In genomic region chr22:37069319-37069718, GRCh38 we compare ENCODE assay signal across 18 cellular contexts. TPM values are rescaled to one million over a fixed set of nuclear protein-coding genes. Genes with fewer than 3 reads are reported as not detected.
DNase-seq lines count a peak whose midpoint lies in the region; ATAC-seq and TF ChIP-seq lines count a peak whose summit lies in the region.
"Had no signal": no experiment of that assay in that cellular context is flagged by ENCODE, and none has a peak within 500 bp of the region (broad histone marks: within the 10 kb centered on the region; RNA-seq: fewer than 3 reads in every experiment).

No MANE protein-coding gene starts in this region.

- H3K9ac ChIP-seq in GM23248 (no peak overlapping the region), HUES48 (ENCODE audit: low read depth, low read length) (no peak overlapping the region)

- H3K27ac ChIP-seq in GM23248, result no peak overlapping the region
- H3K27ac ChIP-seq in HUES48 (ENCODE audit: low read depth, low read length), result no peak overlapping the region
- H3K27ac ChIP-seq in PC-9, result no peak overlapping the region
- H3K27ac ChIP-seq: Peyer's patch had no signal

- H3K4me1 ChIP-seq in GM23248 (ENCODE audit: insufficient read depth) (no peaks in the 10 kb centered on the region), HUES48 (ENCODE audit: control insufficient read depth, insufficient read depth, low read length) (peaks cover 4% of the 10 kb centered on the region; the same call in 1 of the 2 replicates), mucosa of descending colon (ENCODE audit: low read depth) (peaks cover 6% of the 10 kb centered on the region), PC-9 (replicated peaks; ENCODE audit: insufficient read depth) (peaks cover 12% of the 10 kb centered on the region)

- no peaks in the 10 kb centered on the region for H3K79me2 ChIP-seq in GM23248 (ENCODE audit: insufficient read depth)
- no peaks in the 10 kb centered on the region for H3K79me2 ChIP-seq in PC-9 (ENCODE audit: low read depth)

- peak; percentile 26 for DNase-seq in GM23248
- no peak for DNase-seq in mucosa of descending colon
- no peak for DNase-seq in PC-9
- DNase-seq: AML-193, COR-L47, DMS153, Kasumi-1, MM.1S, NCI-H1694, NCI-H2107, NCI-H2227 treated with DMSO at 0.1 percent for 48 hours, Peyer's patch, SHP77 had no signal

- H3K36me3 ChIP-seq in GM23248 (ENCODE audit: low read depth) (no peaks in the 10 kb centered on the region), HUES48 (ENCODE audit: control insufficient read depth, insufficient read depth, low read length) (no peaks in the 10 kb centered on the region), mucosa of descending colon (ENCODE audit: low read depth) (no peaks in the 10 kb centered on the region), PC-9 (ENCODE audit: low read depth) (no peaks in the 10 kb centered on the region)
- H3K36me3 ChIP-seq: Peyer's patch had no signal

- H2AFZ ChIP-seq in GM23248, result no peak overlapping the region
- no peak overlapping the region for H2AFZ ChIP-seq in PC-9

- 22% methylated on average over 8 to 9 of the region's 11 CpGs for WGBS in GM23248 (ENCODE audit: low coverage in 1 of 2, low lambda C conversion rate in 2 of 2, missing lambda C conversion rate in 2 of 2), 2 experiments

- CTCF ChIA-PET in PC-9 (lab: Charles Lee), result no interaction called here

- H3K4me3 ChIP-seq in GM23248, result no peak overlapping the region
- peak overlapping the region; percentile 56 for H3K4me3 ChIP-seq in HUES48 (ENCODE audit: low read depth, low read length)
- no peak overlapping the region for H3K4me3 ChIP-seq in mucosa of descending colon
- no peak overlapping the region for H3K4me3 ChIP-seq in PC-9

- H3K4me2 ChIP-seq in GM23248 (ENCODE audit: unreplicated experiment) (no peak overlapping the region), PC-9 (no peak overlapping the region)

- intact Hi-C loops in mucosa of descending colon (cut with DNase I, micrococcal nuclease) (no loop called here), PC-9 (cut with micrococcal nuclease; ENCODE audit: unreplicated experiment) (no loop called here)

- H3K9me2 ChIP-seq in GM23248 (ENCODE audit: insufficient read depth) (no peaks in the 10 kb centered on the region), PC-9 (ENCODE audit: insufficient read depth) (no peaks in the 10 kb centered on the region)

- H3K9me3 ChIP-seq in GM23248 (ENCODE audit: low read depth) (no peaks in the 10 kb centered on the region), HUES48 (ENCODE audit: control insufficient read depth, insufficient read depth, low read length) (no peaks in the 10 kb centered on the region), mucosa of descending colon (no peaks in the 10 kb centered on the region), PC-9 (ENCODE audit: insufficient read depth, low read depth) (no peaks in the 10 kb centered on the region)
- H3K9me3 ChIP-seq: Peyer's patch had no signal

- peaks cover 22% of the 10 kb centered on the region for H3K27me3 ChIP-seq in GM23248 (replicated peaks; ENCODE audit: insufficient read depth)
- H3K27me3 ChIP-seq in HUES48 (ENCODE audit: control insufficient read depth, insufficient read depth, low read length), result peaks cover 82% of the 10 kb centered on the region
- H3K27me3 ChIP-seq in PC-9 (ENCODE audit: insufficient read depth, low read depth), result peaks cover 40% of the 10 kb centered on the region

- no TSS peak for BruUV-seq in PC-9 (replicated peaks; lab: Mats Ljungman, UMichigan)

- in situ Hi-C loops in GM23248 (cut with MboI), result no loop called here

- H3F3A ChIP-seq in GM23248 (ENCODE audit: insufficient read depth) (no peaks in the 10 kb centered on the region), PC-9 (ENCODE audit: insufficient read depth, low read depth) (no peaks in the 10 kb centered on the region; the same call in 1 of the 2 replicates)

- POLR2A ChIA-PET in PC-9 (lab: Charles Lee; ENCODE audit: unreplicated experiment), result no interaction called here

- H4K20me1 ChIP-seq in GM23248 (ENCODE audit: insufficient read depth), result no peaks in the 10 kb centered on the region
- no peaks in the 10 kb centered on the region for H4K20me1 ChIP-seq in PC-9 (ENCODE audit: insufficient read depth)

- ATAC-seq in esophagus mucosa, result peak; percentile 25
- peak; percentile 33 for ATAC-seq in mucosa of descending colon
- no peak for ATAC-seq in GM19351 (IDR thresholded peaks at IDR 0.05; ENCODE audit: unreplicated experiment)
- no peak for ATAC-seq in GM19023 (IDR thresholded peaks at IDR 0.05; ENCODE audit: unreplicated experiment)

- TF ChIP-seq CTCF in mucosa of descending colon (IDR thresholded peaks at IDR 0.05) (no peak), PC-9 (conservative IDR thresholded peaks at IDR 0.05) (no peak)

RNA-seq across cellular contexts. Expression of gene KCTD17, which starts 17.8 kb away (rescaled TPM):
- total RNA-seq in GM23248 (2014; rRNA removed; shearing (Covaris generic)), result 54.8 and 59.6 TPM in 2 replicates
- polyA plus RNA-seq in GM23248 (2016; fragmentation: Nextera tagmentation; extraction: Ambion mirVana), result 41.6 and 45.7 TPM in 2 replicates
- total RNA-seq in esophagus mucosa (3.9 TPM), mucosa of descending colon (10 to 100 TPM; 24.9 to 40.1 (median 31.3) TPM), PC-9 (2021) (29.5 and 32.6 TPM in 2 replicates)

RNA-seq across cellular contexts. Expression of gene TMPRSS6, which starts 40.2 kb away (rescaled TPM):
- total RNA-seq in GM23248 (2014; rRNA removed; shearing (Covaris generic)), result not detected in 2 replicates
- 0.05 and 0.08 TPM in 2 replicates for polyA plus RNA-seq in GM23248 (2016; fragmentation: Nextera tagmentation; extraction: Ambion mirVana)
- total RNA-seq in esophagus mucosa, result not detected
- total RNA-seq in mucosa of descending colon, result under 1 TPM in 2 of 3 donors, not detected in 1; 0.29 to 0.46 TPM
- 0.79 and 0.88 TPM in 2 replicates for total RNA-seq in PC-9 (2021)
- polyA plus RNA-seq: IgD-negative memory B cell had no signal

RNA-seq across cellular contexts. Expression of gene MPST, which starts 49.8 kb away (rescaled TPM):
- 68.2 and 72.0 TPM in 2 replicates for total RNA-seq in GM23248 (2014; rRNA removed; shearing (Covaris generic))
- 48.5 and 50.1 TPM in 2 replicates for polyA plus RNA-seq in GM23248 (2016; fragmentation: Nextera tagmentation; extraction: Ambion mirVana)
- total RNA-seq in esophagus mucosa (78.0 TPM), mucosa of descending colon (100 to 1,000 TPM; 135 to 224 (median 186) TPM), PC-9 (2021) (75.9 and 109 TPM in 2 replicates)

RNA-seq across cellular contexts. Expression of gene TST, which starts 50.1 kb away (rescaled TPM):
- 44.5 and 46.7 TPM in 2 replicates for total RNA-seq in GM23248 (2014; rRNA removed; shearing (Covaris generic))
- polyA plus RNA-seq in GM23248 (2016; fragmentation: Nextera tagmentation; extraction: Ambion mirVana), result 16.9 and 17.2 TPM in 2 replicates
- total RNA-seq in esophagus mucosa, result 83.2 TPM
- 100 to 1,000 TPM; 170 to 494 (median 337) TPM for total RNA-seq in mucosa of descending colon
- 99.4 and 123 TPM in 2 replicates for total RNA-seq in PC-9 (2021)

Comparison
In these comparisons a context has a peak if more than half of its experiments do, and no peak if none do; other contexts are left out.
1. ATAC-seq: peak in esophagus mucosa (single experiment) and mucosa of descending colon (single experiment); none in GM19351 (single experiment) and GM19023 (single experiment).